Comparison of ENCODE assay signal across 17 cellular contexts in the genomic region with DNA sequence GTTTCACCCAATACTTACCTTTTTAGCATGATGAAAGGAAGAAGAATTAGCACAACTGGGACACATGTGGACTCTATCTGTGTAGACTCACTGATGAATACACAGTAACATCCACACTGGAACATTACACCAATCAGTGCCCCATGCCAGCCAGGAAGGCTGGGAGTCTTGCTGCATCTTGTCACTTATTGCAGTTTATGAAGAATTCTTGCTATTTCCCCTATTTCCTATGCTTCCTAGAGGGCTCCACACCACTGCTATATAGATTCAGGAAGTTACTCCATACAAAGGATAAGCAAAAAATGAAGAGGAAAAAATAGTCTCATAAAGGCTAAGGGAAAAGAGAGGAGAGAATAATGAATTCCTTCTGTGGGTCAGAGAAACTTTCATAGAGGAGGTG.
A peak's percentile ranks its signal among the peaks of the same experiment; 100 is the strongest.
DNase-seq lines count a peak whose midpoint lies in the region; ATAC-seq and TF ChIP-seq lines count a peak whose summit lies in the region.
"Had no signal": no experiment of that assay in that cellular context is flagged by ENCODE, and none has a peak within 500 bp of the region (broad histone marks: within the 10 kb centered on the region; RNA-seq: fewer than 3 reads in every experiment).

No MANE protein-coding gene starts in this region.

- RAD21 ChIA-PET in HCT116 (lab: Charles Lee; ENCODE audit: low non-redundant PET in 1 of 2, low total read pairs in 2 of 2, uncharacterized antibody in 2 of 2, unreplicated experiment in 2 of 2) = no interaction called here

- peaks cover 23 to 49% of the 10 kb centered on the region in 2 experiments; a peak in 3 of 4 replicates for H3K4me1 ChIP-seq in HCT116 (ENCODE audit: control insufficient read depth in 1 of 2, insufficient read depth in 2 of 2, low read length in 2 of 2)
- H3K4me1 ChIP-seq in left lung = peaks cover 8 to 19% of the 10 kb centered on the region in 2 donors

- TF ChIP-seq RAD21 in HCT116 (IDR thresholded peaks at IDR 0.05; ENCODE audit: low read depth) = 0 out of 2 replicates have a peak, but pooled peaks have one; percentile 17

- peaks cover 38% of the 10 kb centered on the region for H3K4me1 Mint-ChIP-seq in brain

- no peak overlapping the region for H2AFZ ChIP-seq in HCT116 (ENCODE audit: low read depth, low read length, poor library complexity, severe bottlenecking)

- no peak for ATAC-seq in HCT116
- ATAC-seq in HG02870 (IDR thresholded peaks at IDR 0.05; ENCODE audit: unreplicated experiment) = no peak
- no peak for ATAC-seq in left lung
- ATAC-seq: psoas muscle had no signal

- DNase-seq in AG10803 (ENCODE audit: low read depth) = peak; percentile 53
- DNase-seq in HCT116 (ENCODE audit: low read depth, low spot score) = no peak
- DNase-seq in iris pigment epithelial cell (ENCODE audit: low read depth) = peak; percentile 29
- no peak for DNase-seq in globus pallidus (ENCODE audit: low spot score)
- no peak for DNase-seq in left lung
- DNase-seq in activated CD8-positive, alpha-beta memory T cell treated with anti-CD3 and anti-CD28 coated beads, Interleukin-2, amount 50 U/mL, for 48 hours = no peak
- DNase-seq: activated CD4-positive, alpha-beta T cell treated with anti-CD3 and anti-CD28 coated beads, Interleukin-2, amount 10 ng/mL, durations not matched to agents 7 days and 5 days; activated T-cell treated with anti-CD3 and anti-CD28 coated beads, Interleukin-2, amount 50 U/mL, for 1 hour; AML-193; anterior cingulate cortex; DMS 273 treated with DMSO at 0.1 percent for 48 hours; esophagus squamous epithelium; left ventricle myocardium inferior; psoas muscle had no signal

- H4K20me1 ChIP-seq in HCT116 (ENCODE audit: insufficient read depth) = no peaks in the 10 kb centered on the region

- no peaks in the 10 kb centered on the region; the same call in 1 of the 2 replicates for H3K9me2 ChIP-seq in HCT116 (ENCODE audit: insufficient read depth)

- POLR2A ChIA-PET in HCT116 (lab: Charles Lee) = no interaction called here

- H3K36me3 Mint-ChIP-seq in brain = peaks cover 4% of the 10 kb centered on the region

- intact Hi-C loops in HCT116 (cut with micrococcal nuclease) (no loop called here), left lung (cut with DNase I) (no loop called here)

- H3K4me2 ChIP-seq in HCT116 (ENCODE audit: low read length) = no peak overlapping the region

- TF ChIP-seq CTCF in AG10803 (conservative IDR thresholded peaks at IDR 0.05; ENCODE audit: low read length) (0 out of 2 replicates have a peak, but pooled peaks have one; percentile 7), HCT116 (IDR thresholded peaks at IDR 0.05 in 2 of 3, conservative IDR thresholded peaks at IDR 0.05 in 1 of 3; ENCODE audit: borderline replicate concordance in 1 of 3, insufficient read depth in 1 of 3, low read depth in 2 of 3, low read length in 2 of 3) (no peak), brain (conservative IDR thresholded peaks at IDR 0.05) (no peak), left lung (IDR thresholded peaks at IDR 0.05) (no peak)

- no TSS peak for BruUV-seq in HCT116 (replicated peaks; lab: Mats Ljungman, UMichigan)

- H3K9me3 ChIP-seq in HCT116 (ENCODE audit: control insufficient read depth in 1 of 2, insufficient read depth in 1 of 2, low read depth in 1 of 2, low read length in 2 of 2) (no peaks in the 10 kb centered on the region), left lung (no peaks in the 10 kb centered on the region)
- H3K9me3 ChIP-seq: esophagus squamous epithelium, left ventricle myocardium inferior, psoas muscle, SJSA1 had no signal

- CTCF ChIA-PET in HCT116 (lab: Charles Lee) = interaction anchor here (1.7 kb wide), 1 partner anchor 13 kb away, joined by 5 read pairs; no protein-coding TSS in a partner anchor

- H3K4me3 ChIP-seq in AG10803 (ENCODE audit: low read length) = no peak overlapping the region
- no peak overlapping the region for H3K4me3 ChIP-seq in HCT116 (replicated peaks in 1 of 2; ENCODE audit: low read depth in 1 of 2, low read length in 2 of 2)
- no peak overlapping the region for H3K4me3 ChIP-seq in left lung
- H3K4me3 ChIP-seq: esophagus squamous epithelium, left ventricle myocardium inferior, psoas muscle, SJSA1 had no signal

- H3K27me3 Mint-ChIP-seq in brain = no peaks in the 10 kb centered on the region
- H3K27me3 Mint-ChIP-seq: activated CD4-positive, alpha-beta T cell treated with anti-CD3 and anti-CD28 coated beads, Interleukin-2, amount 10 ng/mL, durations not matched to agents 7 days and 5 days had no signal

- H3K9ac ChIP-seq in HCT116 (ENCODE audit: low read length) = no peak overlapping the region

- H3K79me2 ChIP-seq in HCT116 (ENCODE audit: insufficient read depth, low read length) = no peaks in the 10 kb centered on the region

- H3K4me3 Mint-ChIP-seq in brain = no peak overlapping the region
- H3K4me3 Mint-ChIP-seq: activated CD4-positive, alpha-beta T cell treated with anti-CD3 and anti-CD28 coated beads, Interleukin-2, amount 10 ng/mL, durations not matched to agents 7 days and 5 days had no signal

- H3K27me3 ChIP-seq in HCT116 (ENCODE audit: insufficient read depth, low read length) = no peaks in the 10 kb centered on the region
- H3K27me3 ChIP-seq in left lung = no peaks in the 10 kb centered on the region
- H3K27me3 ChIP-seq: esophagus squamous epithelium, SJSA1 had no signal

- H3K36me3 ChIP-seq in HCT116 (ENCODE audit: control insufficient read depth in 1 of 2, insufficient read depth in 2 of 2, low read length in 2 of 2) (no peaks in the 10 kb centered on the region), left lung (no peaks in the 10 kb centered on the region)
- H3K36me3 ChIP-seq: esophagus squamous epithelium, left ventricle myocardium inferior, SJSA1 had no signal

- no peaks in the 10 kb centered on the region for H3K9me3 Mint-ChIP-seq in brain

- TF ChIP-seq POLR2A in HCT116 (IDR thresholded peaks at IDR 0.05; ENCODE audit: borderline replicate concordance, extremely low read depth, insufficient read depth, insufficient read length) = no peak

- H3K27ac ChIP-seq in HCT116 (ENCODE audit: low read depth, low read length) (no peak overlapping the region), left lung (no peak overlapping the region)
- H3K27ac ChIP-seq: esophagus squamous epithelium, left ventricle myocardium inferior, psoas muscle, SJSA1 had no signal

- peak overlapping the region; percentile 8 to 87 (median 53) for H3K27ac Mint-ChIP-seq in brain
- H3K27ac Mint-ChIP-seq: activated CD4-positive, alpha-beta T cell treated with anti-CD3 and anti-CD28 coated beads, Interleukin-2, amount 10 ng/mL, durations not matched to agents 7 days and 5 days had no signal

TF ChIP-seq in HCT116, 20 proteins besides CTCF, POLR2A, EP300 and RAD21:
- TF ChIP-seq EZH2 (IDR thresholded peaks at IDR 0.05) (no peak), ELF1 (IDR thresholded peaks at IDR 0.05; ENCODE audit: borderline replicate concordance, low read depth) (no peak), EZH2phosphoT487 (IDR thresholded peaks at IDR 0.05; ENCODE audit: borderline replicate concordance) (no peak), JUND (IDR thresholded peaks at IDR 0.05) (no peak)
- TF ChIP-seq, protein P1, sequence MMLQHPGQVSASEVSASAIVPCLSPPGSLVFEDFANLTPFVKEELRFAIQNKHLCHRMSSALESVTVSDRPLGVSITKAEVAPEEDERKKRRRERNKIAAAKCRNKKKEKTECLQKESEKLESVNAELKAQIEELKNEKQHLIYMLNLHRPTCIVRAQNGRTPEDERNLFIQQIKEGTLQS (IDR thresholded peaks at IDR 0.05) = no peak
- TF ChIP-seq, protein P2, sequence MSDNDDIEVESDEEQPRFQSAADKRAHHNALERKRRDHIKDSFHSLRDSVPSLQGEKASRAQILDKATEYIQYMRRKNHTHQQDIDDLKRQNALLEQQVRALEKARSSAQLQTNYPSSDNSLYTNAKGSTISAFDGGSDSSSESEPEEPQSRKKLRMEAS (IDR thresholded peaks at IDR 0.05) = no peak

Comparison
In these comparisons a context has a peak if more than half of its experiments do, and no peak if none do; other contexts are left out.
1. DNase-seq: peak in AG10803 (single experiment) and iris pigment epithelial cell (single experiment); none in HCT116 (single experiment), globus pallidus (single experiment), left lung (0 of 2) and activated CD8-positive, alpha-beta memory T cell treated with anti-CD3 and anti-CD28 coated beads, Interleukin-2, amount 50 U/mL, for 48 hours (single experiment).